1 cellular context compared by ENCODE assay signal in the genomic region with DNA sequence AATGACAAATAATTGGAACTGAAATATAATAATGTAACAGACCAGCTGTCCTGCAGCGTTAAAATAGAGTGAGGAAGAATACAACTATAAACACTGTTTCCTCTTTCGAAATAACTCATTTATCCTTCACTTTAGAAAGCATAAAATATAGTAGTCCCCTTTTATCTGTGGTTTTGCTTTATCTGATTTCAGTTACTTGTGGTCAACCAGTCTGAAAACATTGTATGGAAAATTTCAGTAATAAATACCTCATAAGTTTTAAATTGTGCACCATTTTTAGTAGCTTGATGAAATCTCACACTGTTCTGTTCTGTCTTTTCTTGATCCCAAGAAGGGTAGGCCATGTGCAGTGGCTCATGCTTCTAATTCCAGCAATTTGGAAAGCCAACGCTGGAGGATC.
TF ChIP-seq lines count a peak whose summit lies in the region.

No MANE protein-coding gene starts in this region.

TF ChIP-seq in WTC11, 78 proteins besides CTCF, POLR2A, EP300 and RAD21 (continued from another document):
- TF ChIP-seq, protein P1, sequence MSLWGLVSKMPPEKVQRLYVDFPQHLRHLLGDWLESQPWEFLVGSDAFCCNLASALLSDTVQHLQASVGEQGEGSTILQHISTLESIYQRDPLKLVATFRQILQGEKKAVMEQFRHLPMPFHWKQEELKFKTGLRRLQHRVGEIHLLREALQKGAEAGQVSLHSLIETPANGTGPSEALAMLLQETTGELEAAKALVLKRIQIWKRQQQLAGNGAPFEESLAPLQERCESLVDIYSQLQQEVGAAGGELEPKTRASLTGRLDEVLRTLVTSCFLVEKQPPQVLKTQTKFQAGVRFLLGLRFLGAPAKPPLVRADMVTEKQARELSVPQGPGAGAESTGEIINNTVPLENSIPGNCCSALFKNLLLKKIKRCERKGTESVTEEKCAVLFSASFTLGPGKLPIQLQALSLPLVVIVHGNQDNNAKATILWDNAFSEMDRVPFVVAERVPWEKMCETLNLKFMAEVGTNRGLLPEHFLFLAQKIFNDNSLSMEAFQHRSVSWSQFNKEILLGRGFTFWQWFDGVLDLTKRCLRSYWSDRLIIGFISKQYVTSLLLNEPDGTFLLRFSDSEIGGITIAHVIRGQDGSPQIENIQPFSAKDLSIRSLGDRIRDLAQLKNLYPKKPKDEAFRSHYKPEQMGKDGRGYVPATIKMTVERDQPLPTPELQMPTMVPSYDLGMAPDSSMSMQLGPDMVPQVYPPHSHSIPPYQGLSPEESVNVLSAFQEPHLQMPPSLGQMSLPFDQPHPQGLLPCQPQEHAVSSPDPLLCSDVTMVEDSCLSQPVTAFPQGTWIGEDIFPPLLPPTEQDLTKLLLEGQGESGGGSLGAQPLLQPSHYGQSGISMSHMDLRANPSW (CRISPR knock-in tag; conservative IDR thresholded peaks at IDR 0.05; ENCODE audit: low read depth), result no peak
- no peak for TF ChIP-seq ESRRA (CRISPR knock-in tag; IDR thresholded peaks at IDR 0.05; ENCODE audit: borderline replicate concordance)
TF ChIP-seq in WTC11: peak in this region for 0.
